ENCODE assay signal across 8 cellular contexts in the genomic region with DNA sequence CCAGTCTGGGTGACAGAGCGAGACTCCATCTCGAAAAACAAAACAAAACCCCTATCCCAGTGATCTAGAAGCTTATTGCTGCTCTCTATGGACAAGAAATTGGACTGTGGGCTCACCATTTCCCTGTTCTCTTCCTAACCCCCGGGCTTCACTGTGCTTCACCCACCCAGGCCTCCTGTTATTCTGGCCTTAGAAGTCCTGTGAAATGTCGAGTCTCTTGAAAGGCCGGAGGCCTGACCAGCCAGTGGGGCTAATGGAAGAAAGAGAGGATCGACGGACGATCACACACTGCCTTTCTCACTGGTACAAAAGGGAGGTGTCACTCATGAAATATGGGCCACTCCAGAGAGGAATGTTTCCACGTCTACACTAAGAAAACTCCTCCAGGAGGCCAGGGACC. TPM values are rescaled to one million over a fixed set of nuclear protein-coding genes. Genes with fewer than 3 reads are reported as not detected.
"Had no signal": no experiment of that assay in that cellular context is flagged by ENCODE, and none has a peak within 500 bp of the region (broad histone marks: within the 10 kb centered on the region; RNA-seq: fewer than 3 reads in every experiment).

No MANE protein-coding gene starts in this region.

- H3K36me3 Mint-ChIP-seq: IgD-negative memory B cell had no signal

- H3K27ac Mint-ChIP-seq: IgD-negative memory B cell had no signal

- H3K9me3 Mint-ChIP-seq: IgD-negative memory B cell had no signal

- H3K27ac ChIP-seq: HL-60 had no signal

- DNase-seq: IMR-90, KBM-7 had no signal

- ATAC-seq: HepG2, K562 had no signal

- H3K4me3 ChIP-seq: K562 had no signal

RNA-seq across cellular contexts. Expression of a gene that starts 36.2 kb away (rescaled TPM):
- total RNA-seq: HepG2, HT-29, HT1080, IMR-90, K562 had no signal
- polyA plus RNA-seq: HepG2, IgD-negative memory B cell, IMR-90, K562 had no signal

RNA-seq across cellular contexts. Expression of a gene that starts 50.9 kb away (rescaled TPM):
- total RNA-seq: HepG2, HT-29, HT1080, IMR-90 had no signal
- polyA plus RNA-seq: HepG2, IgD-negative memory B cell, IMR-90, K562 had no signal
